ENCODE assay signal across 2 cellular contexts in genomic region chr7:100722480-100723212, GRCh38.
TF ChIP-seq lines count a peak whose summit lies in the region.

No MANE protein-coding gene starts in this region.

TF ChIP-seq in H1, 55 proteins besides CTCF, POLR2A, EP300 and RAD21:
- TF ChIP-seq CBX5 (IDR thresholded peaks at IDR 0.05; ENCODE audit: low read depth, low read length) (no peak), CTBP2 (IDR thresholded peaks at IDR 0.05; ENCODE audit: borderline replicate concordance, insufficient read depth, insufficient read length, low read length) (no peak), BCL11A (IDR thresholded peaks at IDR 0.05; ENCODE audit: low read depth in 2 of 2, low read length in 2 of 2) (no peak), NRF1 (IDR thresholded peaks at IDR 0.05; ENCODE audit: low read depth, low read length) (no peak), USF2 (IDR thresholded peaks at IDR 0.05; ENCODE audit: low read length) (no peak)

TF ChIP-seq in liver, 16 proteins besides CTCF, POLR2A, EP300 and RAD21:
- TF ChIP-seq JUND (IDR thresholded peaks at IDR 0.05) (no peak), HNF4A (conservative IDR thresholded peaks at IDR 0.05) (peak in 1 of 2 donors; percentile 46), RXRA (IDR thresholded peaks at IDR 0.05) (peak in 1 of 2 donors; percentile 36)
- TF ChIP-seq, protein P1, sequence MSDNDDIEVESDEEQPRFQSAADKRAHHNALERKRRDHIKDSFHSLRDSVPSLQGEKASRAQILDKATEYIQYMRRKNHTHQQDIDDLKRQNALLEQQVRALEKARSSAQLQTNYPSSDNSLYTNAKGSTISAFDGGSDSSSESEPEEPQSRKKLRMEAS (IDR thresholded peaks at IDR 0.05): peak; percentile 42
